ENCODE assay signal across 26 cellular contexts in genomic region chr11:82703796-82704195, GRCh38. TPM values are rescaled to one million over a fixed set of nuclear protein-coding genes. Genes with fewer than 3 reads are reported as not detected.
DNase-seq lines count a peak whose midpoint lies in the region; TF ChIP-seq lines count a peak whose summit lies in the region.
"Had no signal": no experiment of that assay in that cellular context is flagged by ENCODE, and none has a peak within 500 bp of the region (broad histone marks: within the 10 kb centered on the region; RNA-seq: fewer than 3 reads in every experiment).

No MANE protein-coding gene starts in this region.

- no peaks in the 10 kb centered on the region for H3K9me3 Mint-ChIP-seq in nephron progenitor cell
- H3K9me3 Mint-ChIP-seq: CD4-positive, alpha-beta memory T cell had no signal

- peaks cover 5% of the 10 kb centered on the region for H3K4me1 ChIP-seq in mesendoderm (ENCODE audit: control insufficient read depth, low read depth, low read length)
- H3K4me1 ChIP-seq: Caco-2 had no signal

- H3K4me1 Mint-ChIP-seq in nephron progenitor cell, result no peaks in the 10 kb centered on the region
- H3K4me1 Mint-ChIP-seq: CD4-positive, alpha-beta memory T cell had no signal

- H3K4me3 ChIP-seq in mesendoderm (ENCODE audit: low read length), result no peak overlapping the region
- H3K4me3 ChIP-seq: MG63, PC-9 had no signal

- CTCF ChIA-PET in HEK293T (lab: Yijun Ruan, JAX) (interaction anchor here (0.7 kb wide), 1 partner anchor 8 kb away, joined by 3 read pairs; no protein-coding TSS in a partner anchor), RWPE1 (lab: Yijun Ruan, JAX) (interaction anchor here (0.7 kb wide), 1 partner anchor 163 kb away, joined by 3 read pairs; no protein-coding TSS in a partner anchor)

- no peaks in the 10 kb centered on the region for H3K79me2 ChIP-seq in mesendoderm (ENCODE audit: control insufficient read depth, insufficient read depth, low read length)

- no peak overlapping the region for H4K8ac ChIP-seq in mesendoderm (ENCODE audit: low read depth, low read length)

- H3K27me3 Mint-ChIP-seq in nephron progenitor cell (ENCODE audit: low read depth, poor library complexity), result no peaks in the 10 kb centered on the region

- H2BK120ac ChIP-seq in mesendoderm (ENCODE audit: low read depth, low read length), result no peak overlapping the region

- H3K56ac ChIP-seq in mesendoderm (ENCODE audit: low read length), result no peak overlapping the region

- POLR2A ChIA-PET in HEK293T (lab: Yijun Ruan, JAX) (no interaction called here), RWPE1 (lab: Yijun Ruan, JAX; ENCODE audit: low non-redundant PET) (no interaction called here)

- no peak overlapping the region for H3K27ac ChIP-seq in RWPE1
- no peak overlapping the region for H3K27ac ChIP-seq in mesendoderm (ENCODE audit: low read depth, low read length)
- H3K27ac ChIP-seq: HL-60, PC-9 had no signal

- H3K23ac ChIP-seq in mesendoderm (ENCODE audit: low read length), result no peak overlapping the region

- H3K36me3 Mint-ChIP-seq in nephron progenitor cell (ENCODE audit: low read depth), result no peaks in the 10 kb centered on the region

- no peak overlapping the region for H3K4ac ChIP-seq in mesendoderm (ENCODE audit: low read depth, low read length)

- H3K79me1 ChIP-seq in mesendoderm (ENCODE audit: low read length), result no peaks in the 10 kb centered on the region

- no peak overlapping the region for H3K27ac Mint-ChIP-seq in nephron progenitor cell
- H3K27ac Mint-ChIP-seq: CD4-positive, alpha-beta memory T cell had no signal

- no peak overlapping the region for H3K4me2 ChIP-seq in mesendoderm (ENCODE audit: low read length)
- H3K4me2 ChIP-seq: PC-9 had no signal

- H2BK5ac ChIP-seq in mesendoderm (ENCODE audit: low read length), result no peak overlapping the region

- no peak overlapping the region for H2AK5ac ChIP-seq in mesendoderm (ENCODE audit: low read length)

- DNase-seq in HEK293T (ENCODE audit: extremely low spot score), result no peak
- peak; percentile 10 for DNase-seq in RWPE1 (ENCODE audit: low spot score)
- DNase-seq in dermis blood vessel endothelial cell, result peak; percentile 52
- peak; percentile 49 for DNase-seq in mesendoderm
- no peak for DNase-seq in nephron progenitor cell
- DNase-seq in iPS-NIHi11 (ENCODE audit: low spot score), result no peak
- DNase-seq in 8988T, result no peak
- DNase-seq: C1 segment of cervical spinal cord; Caco-2; CD4-positive, alpha-beta memory T cell; DMS79 treated with DMSO at 0.1 percent for 48 hours; GF-D8; Karpas-422; MG63; NCI-H1105 treated with DMSO at 0.1 percent for 48 hours; NCI-H2029; NCI-H446 treated with DMSO at 0.1 percent for 48 hours; NCI-H526; NCI-H82; NK-92 treated with Interleukin-12 subunit alpha and Interleukin-12 subunit beta, amount 100 ng/mL, for 24 hours; PC-9; SHP77 had no signal

- H4K5ac ChIP-seq in mesendoderm (ENCODE audit: low read length), result no peak overlapping the region

- TF ChIP-seq CTCF in RWPE1 (conservative IDR thresholded peaks at IDR 0.05; ENCODE audit: low read depth) (no peak), nephron progenitor cell (IDR thresholded peaks at IDR 0.05) (no peak)

- no peaks in the 10 kb centered on the region for H3K36me3 ChIP-seq in mesendoderm (ENCODE audit: control insufficient read depth, insufficient read depth, low read length)
- H3K36me3 ChIP-seq: MG63 had no signal

- no peak overlapping the region for H3K9ac ChIP-seq in mesendoderm (ENCODE audit: low read length)

- no CpG with 5 or more reads among the region's 5 CpGs for WGBS in mesendoderm (ENCODE audit: extremely low coverage, insufficient coverage, low lambda C conversion rate)

- no peak overlapping the region for H2BK15ac ChIP-seq in mesendoderm (replicated peaks; ENCODE audit: low read depth)

- H3K18ac ChIP-seq in mesendoderm (ENCODE audit: low read length), result no peak overlapping the region

- H3K27me3 ChIP-seq in mesendoderm (ENCODE audit: insufficient read depth, low read length, poor library complexity), result no peaks in the 10 kb centered on the region
- H3K27me3 ChIP-seq: MG63 had no signal

- no peak overlapping the region for H3K4me3 Mint-ChIP-seq in nephron progenitor cell
- H3K4me3 Mint-ChIP-seq: CD4-positive, alpha-beta memory T cell had no signal

TF ChIP-seq in HEK293T, 16 proteins besides CTCF, POLR2A, EP300 and RAD21:
- TF ChIP-seq PKNOX1 (IDR thresholded peaks at IDR 0.05) (peak; percentile 87), ARNT (IDR thresholded peaks at IDR 0.05) (no peak)
TF ChIP-seq in HEK293T: peak in this region for 1.

RNA-seq across cellular contexts. Expression of gene FAM181B, which starts 29.9 kb away (rescaled TPM):
- total RNA-seq in dermis blood vessel endothelial cell, result under 0.01 and 0.05 TPM in 2 replicates
- 0.44 TPM for polyA plus RNA-seq in mesendoderm (2013, experiment 1 of 2)
- polyA plus RNA-seq in mesendoderm (2013, experiment 2 of 2), result 0.48 TPM
- total RNA-seq: A673, Caco-2, H4, PC-9, RPMI7951 had no signal
- polyA plus RNA-seq: CD4-positive, alpha-beta memory T cell had no signal

Comparison
In these comparisons a context has a peak if more than half of its experiments do, and no peak if none do; other contexts are left out.
1. DNase-seq: peak in RWPE1 (single experiment), dermis blood vessel endothelial cell (single experiment) and mesendoderm (single experiment); none in HEK293T (single experiment), nephron progenitor cell (single experiment), iPS-NIHi11 (single experiment) and 8988T (single experiment).